Comparison of ENCODE assay signal across 8 cellular contexts in genomic region chr18:48777026-48777736, GRCh38.
A peak's percentile ranks its signal among the peaks of the same experiment; 100 is the strongest.
DNase-seq lines count a peak whose midpoint lies in the region; ATAC-seq, FAIRE-seq and TF ChIP-seq lines count a peak whose summit lies in the region.

No MANE protein-coding gene starts in this region.

- H3K18ac ChIP-seq in IMR-90 (ENCODE audit: low read depth, low read length): no peak overlapping the region

- H3K4me3 ChIP-seq in IMR-90 (ENCODE audit: insufficient read depth, low read depth, low read length) (no peak overlapping the region), bronchial epithelial cell (ENCODE audit: low read depth, low read length) (no peak overlapping the region), HepG2 (replicated peaks in 1 of 3; ENCODE audit: insufficient read depth in 1 of 3, low read depth in 2 of 3, low read length in 3 of 3) (no peak overlapping the region)

- no peak overlapping the region for H3K23ac ChIP-seq in IMR-90 (ENCODE audit: low read depth, low read length)

- no peak overlapping the region for H3K14ac ChIP-seq in IMR-90 (replicated peaks; ENCODE audit: low read depth, low read length)

- peak overlapping the region; percentile 52; the same call in 1 of the 2 replicates for H2AK5ac ChIP-seq in IMR-90 (ENCODE audit: low read depth, low read length)

- BruUV-seq in IMR-90 (replicated peaks; lab: Mats Ljungman, UMichigan): no TSS peak
- no TSS peak for BruUV-seq in HepG2 (replicated peaks; lab: Mats Ljungman, UMichigan)

- H4K8ac ChIP-seq in IMR-90 (ENCODE audit: low read depth in 2 of 2, low read length in 2 of 2): no peak overlapping the region; a peak in 1 of 4 replicates

- no peak overlapping the region for H3K4me2 ChIP-seq in IMR-90 (ENCODE audit: low read depth, low read length)
- 0 out of 2 replicates have a peak overlapping the region, but pooled peaks have one; percentile 29 for H3K4me2 ChIP-seq in HepG2 (ENCODE audit: low read depth, low read length)

- H4K20me1 ChIP-seq in IMR-90 (ENCODE audit: insufficient read depth, low read length): peaks cover 62% of the 10 kb centered on the region
- no peaks in the 10 kb centered on the region; the same call in 1 of the 2 replicates for H4K20me1 ChIP-seq in HepG2 (ENCODE audit: insufficient read depth, low read length)

- no peak overlapping the region for H3K27ac ChIP-seq in IMR-90 (ENCODE audit: insufficient read depth, low read length)
- H3K27ac ChIP-seq in HepG2 (ENCODE audit: extremely low read length, insufficient read depth, low read length): no peak overlapping the region

- peak overlapping the region; percentile 82 for H2AK9ac ChIP-seq in IMR-90 (replicated peaks; ENCODE audit: low read depth, low read length, poor library complexity)

- H3K36me3 ChIP-seq in IMR-90 (ENCODE audit: control insufficient read depth, insufficient read depth, low read length): peaks cover 18% of the 10 kb centered on the region
- peaks cover 15% of the 10 kb centered on the region for H3K36me3 ChIP-seq in bronchial epithelial cell (ENCODE audit: control insufficient read depth, insufficient read depth, low read length)
- peaks cover 0 to 15% of the 10 kb centered on the region in 2 experiments; a peak in 2 of 5 replicates for H3K36me3 ChIP-seq in HepG2 (replicated peaks in 1 of 2; ENCODE audit: control insufficient read depth in 1 of 2, insufficient read depth in 2 of 2, low read length in 2 of 2)

- intact Hi-C loops in IMR-90 (cut with micrococcal nuclease): loop anchor here (2.0 to 5.0 kb wide), 2 partner anchors 402 to 460 kb away; no protein-coding TSS in a partner anchor
- intact Hi-C loops in HepG2 (cut with micrococcal nuclease; ENCODE audit: unreplicated experiment): no loop called here

- no peak for TF ChIP-seq EP300 in HepG2 (IDR thresholded peaks at IDR 0.05; ENCODE audit: low read depth in 2 of 2, low read length in 2 of 2)
- no peak for TF ChIP-seq EP300 in HepG2 (CRISPR knock-in tag; IDR thresholded peaks at IDR 0.05; ENCODE audit: borderline replicate concordance)

- POLR2A ChIA-PET in IMR-90 (lab: Charles Lee; ENCODE audit: unreplicated experiment) (interaction anchor here (0.7 kb wide), 1 partner anchor 10 kb away, joined by 4 read pairs; no protein-coding TSS in a partner anchor), HepG2 (lab: Yijun Ruan, JAX) (no interaction called here)

- H3K27me3 ChIP-seq in IMR-90 (ENCODE audit: control insufficient read depth, insufficient read depth, low read length) (no peaks in the 10 kb centered on the region), bronchial epithelial cell (ENCODE audit: control insufficient read depth, insufficient read depth, low read length) (no peaks in the 10 kb centered on the region), HepG2 (ENCODE audit: control insufficient read depth in 1 of 2, insufficient read depth in 2 of 2, low read length in 2 of 2) (no peaks in the 10 kb centered on the region)

- H2BK5ac ChIP-seq in IMR-90 (ENCODE audit: low read depth, low read length, poor library complexity, severe bottlenecking): no peak overlapping the region

- peak; percentile 78 for TF ChIP-seq RAD21 in IMR-90 (IDR thresholded peaks at IDR 0.05; ENCODE audit: low read length)
- peak; percentile 95 for TF ChIP-seq RAD21 in HepG2 (CRISPR knock-in tag; IDR thresholded peaks at IDR 0.05)

- FAIRE-seq in bronchial epithelial cell (lab: Jason Lieb, UNC): no peak
- no peak for FAIRE-seq in HepG2 (lab: Jason Lieb, UNC)

- H4K91ac ChIP-seq in IMR-90 (ENCODE audit: insufficient read depth, low read depth, low read length): no peak overlapping the region

- peak; percentile 64 for DNase-seq in COLO668 (lab: John Stamatoyannopoulos, UW; ENCODE audit: unreplicated experiment)
- peak; percentile 20 for DNase-seq in IMR-90
- DNase-seq in activated CD4-positive, CD25-positive, alpha-beta regulatory T cell (lab: John Stamatoyannopoulos, UW): peak; percentile 35 to 60 (median 45)
- DNase-seq in bronchial epithelial cell (ENCODE audit: low read depth): peak; percentile 18
- peak; percentile 44 for DNase-seq in HepG2 (ENCODE audit: low spot score)
- peak; percentile 50 for DNase-seq in stimulated activated CD8-positive, alpha-beta memory T cell treated with anti-CD3 and anti-CD28 coated beads, Interleukin-15, amount 100 ng/mL, for 24 hours (ENCODE audit: low read depth)
- no peak for DNase-seq in GOT3 (lab: John Stamatoyannopoulos, UW)

- ATAC-seq in GM19372 (IDR thresholded peaks at IDR 0.05; ENCODE audit: low read depth, unreplicated experiment): peak; percentile 69
- peak; percentile 50 for ATAC-seq in IMR-90 (ENCODE audit: low read depth)
- peak; percentile 48 for ATAC-seq in HepG2

- no peak overlapping the region for H3K9ac ChIP-seq in IMR-90 (ENCODE audit: low read depth, low read length)
- H3K9ac ChIP-seq in HepG2 (ENCODE audit: insufficient read depth, low read depth, low read length): no peak overlapping the region

- H2BK120ac ChIP-seq in IMR-90 (ENCODE audit: low read depth, low read length): no peak overlapping the region

- H2AFZ ChIP-seq in IMR-90 (replicated peaks; ENCODE audit: low read length, poor library complexity) (no peak overlapping the region), HepG2 (ENCODE audit: low read length) (no peak overlapping the region)

- WGBS in IMR-90 (ENCODE audit: extremely low coverage in 2 of 2, insufficient read length in 1 of 2), 2 experiments: 80% methylated on average over 1 of the region's 13 CpGs; no CpG with 5 or more reads in 1 of the 2 experiments
- WGBS in HepG2 (ENCODE audit: low lambda C conversion rate): 65% methylated on average over 4 of the region's 13 CpGs

- peaks cover 34% of the 10 kb centered on the region for H3K9me1 ChIP-seq in IMR-90 (ENCODE audit: insufficient read depth, low read length)

- H4K5ac ChIP-seq in IMR-90 (ENCODE audit: low read depth, low read length): no peak overlapping the region

- H2BK15ac ChIP-seq in IMR-90 (ENCODE audit: low read depth, low read length): no peak overlapping the region

- H2BK20ac ChIP-seq in IMR-90 (ENCODE audit: low read depth, low read length): no peak overlapping the region

- H3K9me3 ChIP-seq in IMR-90 (ENCODE audit: control insufficient read depth, insufficient read depth, low read length) (no peaks in the 10 kb centered on the region), HepG2 (ENCODE audit: low read length) (no peaks in the 10 kb centered on the region)

- 0 out of 2 replicates have a peak overlapping the region, but pooled peaks have one; percentile 16 for H3K4ac ChIP-seq in IMR-90 (ENCODE audit: low read depth, low read length)

- TF ChIP-seq CTCF in IMR-90 (conservative IDR thresholded peaks at IDR 0.05; ENCODE audit: low read depth, low read length) (peak; percentile 72), bronchial epithelial cell (IDR thresholded peaks at IDR 0.05; ENCODE audit: insufficient read depth, low read length, severe bottlenecking) (peak; percentile 80), HepG2 (CRISPR knock-in tag; IDR thresholded peaks at IDR 0.05) (peak; percentile 91)

- TF ChIP-seq POLR2A in IMR-90 (IDR thresholded peaks at IDR 0.05; ENCODE audit: low read depth, low read length) (no peak), HepG2 (IDR thresholded peaks at IDR 0.05; ENCODE audit: insufficient read depth in 1 of 2, low read depth in 2 of 2, low read length in 2 of 2) (no peak)

- dilution Hi-C loops in IMR-90 (cut with HindIII; ENCODE audit: low sequenced_read_pairs, unreplicated experiment): no loop called here

- peaks cover 22 to 90% of the 10 kb centered on the region in 2 experiments for H3K79me1 ChIP-seq in IMR-90 (ENCODE audit: low read depth in 1 of 2, low read length in 2 of 2)

- CTCF ChIA-PET in IMR-90 (lab: Yijun Ruan, JAX): interaction anchor here (0.6 to 0.9 kb wide), 3 partner anchors 10 to 169 kb away, joined by 3 read pairs; no protein-coding TSS in a partner anchor
- CTCF ChIA-PET in HepG2 (lab: Yijun Ruan, JAX; ENCODE audit: low intra/inter-chr PET ratio, low total read pairs): interaction anchor here (0.9 to 2.1 kb wide), 3 partner anchors 120 to 265 kb away, joined by 3 to 8 read pairs (median 7); no protein-coding TSS in a partner anchor

- H3K4me1 ChIP-seq in IMR-90 (ENCODE audit: control insufficient read depth, insufficient read depth, low read length) (peaks cover 39% of the 10 kb centered on the region), HepG2 (ENCODE audit: insufficient read depth, low read length) (peaks cover 44% of the 10 kb centered on the region)

- no peak overlapping the region for H3K56ac ChIP-seq in IMR-90 (ENCODE audit: extremely low read depth, insufficient read depth, low read length)

- in situ Hi-C loops in IMR-90 (cut with MboI; ENCODE audit: low sequenced_read_pairs): no loop called here
- in situ Hi-C loops in HepG2 (cut with HindIII; ENCODE audit: extremely low pct_ligation_motif_present, low pct_unique_long_range_greater_than_20kb): no loop called here

- H3K79me2 ChIP-seq in HepG2 (ENCODE audit: insufficient read depth, low read length): no peaks in the 10 kb centered on the region

TF ChIP-seq in IMR-90, 13 proteins besides CTCF, POLR2A, EP300 and RAD21:
- TF ChIP-seq MAFK (IDR thresholded peaks at IDR 0.05; ENCODE audit: low read depth, low read length): peak; percentile 43
- peak; percentile 59 for TF ChIP-seq SMC3 (IDR thresholded peaks at IDR 0.05; ENCODE audit: low read depth, low read length)
- no peak for TF ChIP-seq ELK1 (IDR thresholded peaks at IDR 0.05; ENCODE audit: borderline replicate concordance, low read depth, low read length)

TF ChIP-seq in HepG2, 621 proteins besides CTCF, POLR2A, EP300 and RAD21 (continues in another document):
- TF ChIP-seq SAP130 (CRISPR knock-in tag; IDR thresholded peaks at IDR 0.05; ENCODE audit: low read depth) (0 out of 2 replicates have a peak, but pooled peaks have one; percentile 0), MAZ (IDR thresholded peaks at IDR 0.05; ENCODE audit: borderline replicate concordance, low read depth, low read length) (no peak), MAZ (CRISPR knock-in tag; IDR thresholded peaks at IDR 0.05; ENCODE audit: low read depth) (no peak), ZNF331 (CRISPR knock-in tag; IDR thresholded peaks at IDR 0.05) (peak; percentile 44; the same call in 1 of the 2 replicates), KLF15 (CRISPR knock-in tag; IDR thresholded peaks at IDR 0.05; ENCODE audit: borderline replicate concordance) (no peak), ADNP (CRISPR knock-in tag; IDR thresholded peaks at IDR 0.05) (no peak)
